ENCODE assay signal across 8 cellular contexts in the genomic region with DNA sequence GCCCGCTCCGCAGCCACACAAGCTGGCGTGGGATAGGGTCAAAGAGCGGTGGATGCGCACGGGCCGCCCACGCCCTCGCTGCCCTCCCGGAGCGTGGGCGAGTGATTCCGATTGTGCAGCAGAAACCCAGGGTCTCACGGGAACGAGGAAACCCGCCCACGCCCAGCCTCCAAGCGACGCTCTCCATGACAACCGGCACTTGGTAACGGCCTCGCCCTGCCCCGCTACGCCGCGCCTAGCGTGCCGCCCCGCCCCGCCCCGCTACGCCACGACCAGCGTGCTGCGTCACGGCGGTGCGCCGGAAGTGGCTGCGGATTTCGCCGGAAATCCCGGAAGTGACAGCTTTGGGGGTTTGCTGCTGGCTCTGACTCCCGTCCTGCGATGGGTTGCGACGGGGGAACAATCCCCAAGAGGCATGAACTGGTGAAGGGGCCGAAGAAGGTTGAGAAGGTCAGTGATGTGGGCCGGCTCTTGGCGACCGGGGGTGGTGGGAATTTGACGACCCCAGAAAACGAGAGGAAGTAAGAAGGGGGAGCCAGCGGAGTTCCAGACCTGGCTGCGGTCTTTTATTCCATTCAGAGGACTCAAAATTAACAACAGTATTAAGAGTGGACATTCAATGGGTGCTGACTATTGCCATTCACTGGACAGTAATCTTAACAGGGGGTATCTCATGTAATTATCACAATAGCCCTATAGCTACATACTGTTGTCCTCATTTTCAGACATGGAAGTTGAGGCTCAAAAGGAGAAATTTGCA. TPM values are rescaled to one million over a fixed set of nuclear protein-coding genes. Genes with fewer than 3 reads are reported as not detected.
A peak's percentile ranks its signal among the peaks of the same experiment; 100 is the strongest.
DNase-seq lines count a peak whose midpoint lies in the region; ATAC-seq, FAIRE-seq and TF ChIP-seq lines count a peak whose summit lies in the region.

A gene with protein sequence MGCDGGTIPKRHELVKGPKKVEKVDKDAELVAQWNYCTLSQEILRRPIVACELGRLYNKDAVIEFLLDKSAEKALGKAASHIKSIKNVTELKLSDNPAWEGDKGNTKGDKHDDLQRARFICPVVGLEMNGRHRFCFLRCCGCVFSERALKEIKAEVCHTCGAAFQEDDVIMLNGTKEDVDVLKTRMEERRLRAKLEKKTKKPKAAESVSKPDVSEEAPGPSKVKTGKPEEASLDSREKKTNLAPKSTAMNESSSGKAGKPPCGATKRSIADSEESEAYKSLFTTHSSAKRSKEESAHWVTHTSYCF (plus strand): TSS at position 311 of the 760 bp plus-strand sequence. CDS start 71 bp downstream, at position 382.

- no peak within 1 kb of the TSS for H2BK120ac ChIP-seq in mesendoderm (ENCODE audit: low read depth, low read length)

- H3K27me3 Mint-ChIP-seq in Caco-2 (ENCODE audit: insufficient read depth, unreplicated experiment) = peaks cover 3% of the 10 kb centered on the region
- no peaks in the 10 kb centered on the region for H3K27me3 Mint-ChIP-seq in activated CD8-positive, alpha-beta memory T cell treated with anti-CD3 and anti-CD28 coated beads, Interleukin-2, amount 10 ng/mL, durations not matched to agents 7 days and 5 days

- H2BK15ac ChIP-seq in mesendoderm (replicated peaks; ENCODE audit: low read depth) = no peak within 1 kb of the TSS

- H3K27me3 ChIP-seq in Caco-2 (replicated peaks; ENCODE audit: control insufficient read depth, insufficient read depth, low read length) = no peaks in the 10 kb centered on the region
- H3K27me3 ChIP-seq in NT2/D1 (ENCODE audit: insufficient read depth, insufficient read length) = no peaks in the 10 kb centered on the region
- no peaks in the 10 kb centered on the region for H3K27me3 ChIP-seq in endocrine pancreas (ENCODE audit: control insufficient read depth, insufficient read depth, low read length)
- no peaks in the 10 kb centered on the region for H3K27me3 ChIP-seq in mesendoderm (ENCODE audit: insufficient read depth, low read length, poor library complexity)

- intact Hi-C loops in Caco-2 (cut with micrococcal nuclease; ENCODE audit: unreplicated experiment) = loop anchor here (1.0 kb wide), 3 partner anchors 68 to 220 kb away; partner anchors contain the start of genes AURKA, CSTF1 and MC3R

- H3K79me1 ChIP-seq in mesendoderm (ENCODE audit: low read length) = peaks cover 13% of the 10 kb centered on the region

- H3K9me3 Mint-ChIP-seq in Caco-2 (ENCODE audit: unreplicated experiment) = no peaks in the 10 kb centered on the region
- no peaks in the 10 kb centered on the region for H3K9me3 Mint-ChIP-seq in activated CD8-positive, alpha-beta memory T cell treated with anti-CD3 and anti-CD28 coated beads, Interleukin-2, amount 10 ng/mL, durations not matched to agents 7 days and 5 days (ENCODE audit: low read depth)

- H3K9ac ChIP-seq in NT2/D1 (ENCODE audit: insufficient read length, low read depth) = peak within 1 kb of the TSS; percentile 93
- H3K9ac ChIP-seq in endocrine pancreas (ENCODE audit: control insufficient read depth, insufficient read depth, low read length) = peak within 1 kb of the TSS; percentile 62
- H3K9ac ChIP-seq in mesendoderm (ENCODE audit: low read length) = peak within 1 kb of the TSS; percentile 90

- H3K4me1 ChIP-seq in Caco-2 (no peaks in the 10 kb centered on the region; the same call in 1 of the 2 replicates), NT2/D1 (ENCODE audit: insufficient read depth, insufficient read length) (no peaks in the 10 kb centered on the region), endocrine pancreas (ENCODE audit: control insufficient read depth, insufficient read depth, low read length) (peaks cover 11% of the 10 kb centered on the region), mesendoderm (ENCODE audit: control insufficient read depth, low read depth, low read length) (no peaks in the 10 kb centered on the region)

- no peak within 1 kb of the TSS for H2AK5ac ChIP-seq in mesendoderm (ENCODE audit: low read length)

- no peak within 1 kb of the TSS for H3K27ac ChIP-seq in mesendoderm (ENCODE audit: low read depth, low read length)

- peak within 1 kb of the TSS; percentile 89 for H3K4me2 ChIP-seq in mesendoderm (ENCODE audit: low read length)

- H3K36me3 ChIP-seq in Caco-2 (ENCODE audit: control insufficient read depth, insufficient read depth, low read length) (peaks cover 1% of the 10 kb centered on the region; the same call in 1 of the 2 replicates), NT2/D1 (ENCODE audit: insufficient read depth, insufficient read length, low read length) (peaks cover 31% of the 10 kb centered on the region), endocrine pancreas (ENCODE audit: control insufficient read depth, insufficient read depth, low read length) (no peaks in the 10 kb centered on the region), mesendoderm (ENCODE audit: control insufficient read depth, insufficient read depth, low read length) (no peaks in the 10 kb centered on the region)

- DNase-seq in Caco-2 (peak; percentile 96 to 99), HTR-8/SVneo (ENCODE audit: insufficient read length, low spot score) (peak; percentile 100), NT2/D1 (ENCODE audit: low read depth, low spot score) (peak; percentile 83), mesendoderm (peak; percentile 94)
- peak; percentile 97 for DNase-seq in activated CD8-positive, alpha-beta memory T cell treated with anti-CD3 and anti-CD28 coated beads, Interleukin-2, amount 10 ng/mL, durations not matched to agents 7 days and 5 days
- DNase-seq in stimulated activated CD8-positive, alpha-beta memory T cell treated with anti-CD3 and anti-CD28 coated beads, Interleukin-12 subunit alpha, Interleukin-12 subunit beta, amount 100 ng/mL, for 4 hours (ENCODE audit: low read depth) = peak; percentile 96

- FAIRE-seq in HTR-8/SVneo (lab: Jason Lieb, UNC) = peak; percentile 100

- peak within 1 kb of the TSS; percentile 67 for H3K4me3 ChIP-seq in Caco-2 (ENCODE audit: low read depth, low read length)
- peak within 1 kb of the TSS; percentile 90 for H3K4me3 ChIP-seq in NT2/D1 (ENCODE audit: insufficient read length, low read depth)
- H3K4me3 ChIP-seq in endocrine pancreas (ENCODE audit: control insufficient read depth, insufficient read depth, low read length) = peak within 1 kb of the TSS; percentile 94
- peak within 1 kb of the TSS; percentile 98 for H3K4me3 ChIP-seq in mesendoderm (ENCODE audit: low read length)

- POLR2A ChIA-PET in Caco-2 (lab: Charles Lee) = interaction anchor here (0.5 to 1.4 kb wide), 3 partner anchors 15 to 169 kb away, joined by 3 to 5 read pairs (median 4); partner anchors contain the start of genes AURKA and CSTF1

- H3K56ac ChIP-seq in mesendoderm (ENCODE audit: low read length) = peak within 1 kb of the TSS; percentile 95

- no peak within 1 kb of the TSS for H3K4ac ChIP-seq in mesendoderm (ENCODE audit: low read depth, low read length)

- H4K8ac ChIP-seq in mesendoderm (ENCODE audit: low read depth, low read length) = no peak within 1 kb of the TSS

- WGBS in mesendoderm (ENCODE audit: extremely low coverage, insufficient coverage, low lambda C conversion rate) = no CpG with 5 or more reads among the region's 55 CpGs

- H3K9me3 ChIP-seq in Caco-2 (no peaks in the 10 kb centered on the region), NT2/D1 (ENCODE audit: insufficient read depth, low read length) (no peaks in the 10 kb centered on the region), endocrine pancreas (ENCODE audit: control insufficient read depth, low read length) (no peaks in the 10 kb centered on the region)

- TF ChIP-seq CTCF in Caco-2 (IDR thresholded peaks at IDR 0.05; ENCODE audit: insufficient read depth in 1 of 2, low read depth in 1 of 2, low read length in 1 of 2, severe bottlenecking in 1 of 2, unreplicated experiment in 1 of 2) = no peak

- H3K23ac ChIP-seq in mesendoderm (ENCODE audit: low read length) = no peak within 1 kb of the TSS

- CTCF ChIA-PET in Caco-2 (lab: Charles Lee) = interaction anchor here (1.5 kb wide), 1 partner anchor 76 kb away, joined by 4 read pairs; the partner anchor contains the start of genes AURKA and CSTF1
- CTCF ChIA-PET in activated CD8-positive, alpha-beta memory T cell treated with anti-CD3 and anti-CD28 coated beads, Interleukin-2, amount 10 ng/mL, durations not matched to agents 7 days and 5 days (lab: Charles Lee) = interaction anchor here (0.7 to 1.6 kb wide), 3 partner anchors 57 to 77 kb away, joined by 3 to 8 read pairs (median 3); partner anchors contain the start of genes AURKA, CASS4 and CSTF1

- BruUV-seq in Caco-2 (replicated peaks; lab: Mats Ljungman, UMichigan) = TSS peak; percentile 68

- peak within 1 kb of the TSS; percentile 52 for H4K5ac ChIP-seq in mesendoderm (ENCODE audit: low read length)

- H3K27ac Mint-ChIP-seq in Caco-2 (ENCODE audit: unreplicated experiment) = peak within 1 kb of the TSS; percentile 100
- peak within 1 kb of the TSS; percentile 98 for H3K27ac Mint-ChIP-seq in activated CD8-positive, alpha-beta memory T cell treated with anti-CD3 and anti-CD28 coated beads, Interleukin-2, amount 10 ng/mL, durations not matched to agents 7 days and 5 days

- peaks cover 15% of the 10 kb centered on the region for H3K79me2 ChIP-seq in mesendoderm (ENCODE audit: control insufficient read depth, insufficient read depth, low read length)

- peaks cover 10% of the 10 kb centered on the region for H3K4me1 Mint-ChIP-seq in Caco-2 (ENCODE audit: low read depth, unreplicated experiment)
- H3K4me1 Mint-ChIP-seq in activated CD8-positive, alpha-beta memory T cell treated with anti-CD3 and anti-CD28 coated beads, Interleukin-2, amount 10 ng/mL, durations not matched to agents 7 days and 5 days = peaks cover 51% of the 10 kb centered on the region

- ATAC-seq in GM21381 (IDR thresholded peaks at IDR 0.05; ENCODE audit: unreplicated experiment) = peak; percentile 99
- peak; percentile 95 for ATAC-seq in activated CD8-positive, alpha-beta memory T cell treated with anti-CD3 and anti-CD28 coated beads, Interleukin-2, amount 10 ng/mL, durations not matched to agents 7 days and 5 days

- no peak within 1 kb of the TSS for H2BK5ac ChIP-seq in mesendoderm (ENCODE audit: low read length)

- peaks cover 31% of the 10 kb centered on the region for H3K36me3 Mint-ChIP-seq in Caco-2 (ENCODE audit: insufficient read depth, unreplicated experiment)
- peaks cover 22% of the 10 kb centered on the region for H3K36me3 Mint-ChIP-seq in activated CD8-positive, alpha-beta memory T cell treated with anti-CD3 and anti-CD28 coated beads, Interleukin-2, amount 10 ng/mL, durations not matched to agents 7 days and 5 days

- peak within 1 kb of the TSS; percentile 100 for H3K4me3 Mint-ChIP-seq in Caco-2 (ENCODE audit: unreplicated experiment)
- peak within 1 kb of the TSS; percentile 91 for H3K4me3 Mint-ChIP-seq in activated CD8-positive, alpha-beta memory T cell treated with anti-CD3 and anti-CD28 coated beads, Interleukin-2, amount 10 ng/mL, durations not matched to agents 7 days and 5 days

- no peak within 1 kb of the TSS for H3K18ac ChIP-seq in mesendoderm (ENCODE audit: low read length)

RNA-seq across cellular contexts. Expression of the gene that starts here (rescaled TPM):
- 146 and 157 TPM in 2 replicates for total RNA-seq in Caco-2 (2022)
- 100 to 1,000 TPM; 112 to 127 TPM for total RNA-seq in activated CD8-positive, alpha-beta memory T cell treated with anti-CD3 and anti-CD28 coated beads, Interleukin-2, amount 10 ng/mL, durations not matched to agents 7 days and 5 days
- polyA plus RNA-seq in mesendoderm (2013, experiment 1 of 2) = 41.7 TPM
- 43.6 TPM for polyA plus RNA-seq in mesendoderm (2013, experiment 2 of 2)
